In genomic region chr14:90387201-90387600, GRCh38 we compare ENCODE assay signal across 13 cellular contexts. TPM values are rescaled to one million over a fixed set of nuclear protein-coding genes. Genes with fewer than 3 reads are reported as not detected.
A peak's percentile ranks its signal among the peaks of the same experiment; 100 is the strongest.
DNase-seq lines count a peak whose midpoint lies in the region; ATAC-seq and TF ChIP-seq lines count a peak whose summit lies in the region.
"Had no signal": no experiment of that assay in that cellular context is flagged by ENCODE, and none has a peak within 500 bp of the region (broad histone marks: within the 10 kb centered on the region; RNA-seq: fewer than 3 reads in every experiment).

No MANE protein-coding gene starts in this region.

- TF ChIP-seq CTCF in right atrium auricular region (IDR thresholded peaks at IDR 0.05) (no peak), heart left ventricle (IDR thresholded peaks at IDR 0.05) (no peak), osteoblast (IDR thresholded peaks at IDR 0.05; ENCODE audit: extremely low read depth, low read depth, low read length) (no peak)

- H3K79me2 ChIP-seq in osteoblast (ENCODE audit: insufficient read depth, low read length): no peaks in the 10 kb centered on the region

- WGBS in heart left ventricle, 4 donors: 59 to 76% (median 62%) methylated on average over 2 of the region's 2 CpGs

- peak overlapping the region; percentile 57 for H3K4me2 ChIP-seq in osteoblast (ENCODE audit: insufficient read depth, low read length)

- intact Hi-C loops in heart left ventricle (cut with DNase I): no loop called here

- ATAC-seq in heart left ventricle: no peak
- no peak for ATAC-seq in GM18498 (IDR thresholded peaks at IDR 0.05; ENCODE audit: unreplicated experiment)
- ATAC-seq: GM12878 had no signal

- H3K36me3 ChIP-seq in right atrium auricular region: no peaks in the 10 kb centered on the region
- H3K36me3 ChIP-seq in heart left ventricle: no peaks in the 10 kb centered on the region
- H3K36me3 ChIP-seq in osteoblast (ENCODE audit: insufficient read depth, low read length): no peaks in the 10 kb centered on the region

- no peaks in the 10 kb centered on the region for H4K20me1 ChIP-seq in osteoblast (ENCODE audit: insufficient read depth, low read length)

- no peak for TF ChIP-seq POLR2A in heart left ventricle (IDR thresholded peaks at IDR 0.05)

- H3K9me3 ChIP-seq in right atrium auricular region: no peaks in the 10 kb centered on the region
- H3K9me3 ChIP-seq in heart left ventricle: no peaks in the 10 kb centered on the region
- no peaks in the 10 kb centered on the region for H3K9me3 ChIP-seq in osteoblast (ENCODE audit: low read depth, low read length)

- no peaks in the 10 kb centered on the region for H3K27me3 ChIP-seq in right atrium auricular region
- H3K27me3 ChIP-seq in heart left ventricle: no peaks in the 10 kb centered on the region
- H3K27me3 ChIP-seq in osteoblast (ENCODE audit: insufficient read depth, low read length): no peaks in the 10 kb centered on the region

- H3K4me1 ChIP-seq in right atrium auricular region (peaks cover 0 to 14% of the 10 kb centered on the region in 2 donors), heart left ventricle (peaks cover 0 to 33% (median 18%) of the 10 kb centered on the region in 12 donors), osteoblast (ENCODE audit: insufficient read depth, low read length) (peaks cover 50% of the 10 kb centered on the region)

- H2AFZ ChIP-seq in osteoblast (ENCODE audit: low read length): peak overlapping the region; percentile 53

- H3K4me3 ChIP-seq in right atrium auricular region (no peak overlapping the region), heart left ventricle (no peak overlapping the region), osteoblast (ENCODE audit: insufficient read depth, low read length) (no peak overlapping the region)
- H3K4me3 ChIP-seq: GM12878 had no signal

- peak overlapping the region; percentile 13 to 46 for H3K27ac ChIP-seq in right atrium auricular region
- H3K27ac ChIP-seq in heart left ventricle: peak overlapping the region in 3 of 12 donors; percentile 2 to 28 (median 16)
- peak overlapping the region; percentile 68 for H3K27ac ChIP-seq in osteoblast (ENCODE audit: low read depth, low read length)

- DNase-seq in right atrium auricular region (ENCODE audit: low spot score) (no peak), heart left ventricle (no peak), fibroblast of peridontal ligament (ENCODE audit: extremely low read depth) (peak; percentile 36), osteoblast (ENCODE audit: insufficient read length, low spot score, missing footprints) (no peak), SW 1271 (lab: John Stamatoyannopoulos, UW) (no peak), occipital lobe (lab: John Stamatoyannopoulos, UW) (no peak), MV-4-11 (lab: John Stamatoyannopoulos, UW) (no peak)
- DNase-seq: HCEC 1CT, NCI-H1436 treated with DMSO at 0.1 percent for 48 hours, NCI-H2081, NCI-H510A treated with DMSO at 0.1 percent for 48 hours had no signal

RNA-seq across cellular contexts. Expression of gene CALM1, which starts 9.6 kb away (rescaled TPM):
- total RNA-seq in right atrium auricular region: 100 to 1,000 TPM; 409 to 443 TPM
- 100 to 1,000 TPM; 397 to 784 (median 503) TPM for total RNA-seq in heart left ventricle
- polyA plus RNA-seq in heart left ventricle: 100 to 1,000 TPM; 307 to 388 TPM
- 227 and 313 TPM in 2 replicates for total RNA-seq in osteoblast
- total RNA-seq in occipital lobe: 1,332 TPM

RNA-seq across cellular contexts. Expression of gene NRDE2, which starts 55.5 kb away (rescaled TPM):
- total RNA-seq in right atrium auricular region: 1 to 10 TPM; 5.9 to 6.9 TPM
- total RNA-seq in heart left ventricle: 10 to 100 TPM in 5 of 9 donors, 1 to 10 TPM in 4; 5.2 to 15.4 (median 10.7) TPM
- 1 to 10 TPM; 5.3 to 7.2 TPM for polyA plus RNA-seq in heart left ventricle
- 10.3 and 11.2 TPM in 2 replicates for total RNA-seq in osteoblast
- 20.1 TPM for total RNA-seq in occipital lobe
